ENCODE assay signal across 13 cellular contexts in genomic region chr10:95414844-95415545, GRCh38.
DNase-seq lines count a peak whose midpoint lies in the region; ATAC-seq and TF ChIP-seq lines count a peak whose summit lies in the region.
"Had no signal": no experiment of that assay in that cellular context is flagged by ENCODE, and none has a peak within 500 bp of the region (broad histone marks: within the 10 kb centered on the region; RNA-seq: fewer than 3 reads in every experiment).

No MANE protein-coding gene starts in this region.

- 61 to 73% (median 63%) methylated on average over 13 of the region's 13 CpGs for WGBS in adipose tissue, 3 donors
- WGBS in gastroesophageal sphincter (ENCODE audit: low coverage in 1 of 2), 2 donors, result 17 to 38% methylated on average over 9 to 13 of the region's 13 CpGs

- H3K4me3 Mint-ChIP-seq in nephron, result no peak overlapping the region
- H3K4me3 Mint-ChIP-seq: natural killer cell treated with Interleukin-12 subunit alpha and Interleukin-12 subunit beta and Interleukin-15 and Interleukin-18, amount 100 ng/mL, for 72 hours had no signal

- H3K9me3 ChIP-seq in gastroesophageal sphincter, result no peaks in the 10 kb centered on the region
- H3K9me3 ChIP-seq: adrenal gland, upper lobe of left lung had no signal

- peak overlapping the region; percentile 7 to 48 (median 45) for H3K27ac Mint-ChIP-seq in nephron
- H3K27ac Mint-ChIP-seq: natural killer cell treated with Interleukin-12 subunit alpha and Interleukin-12 subunit beta and Interleukin-15 and Interleukin-18, amount 100 ng/mL, for 72 hours had no signal

- H3K36me3 ChIP-seq in gastroesophageal sphincter, result peaks cover 0 to 45% of the 10 kb centered on the region in 2 donors
- H3K36me3 ChIP-seq: adrenal gland had no signal

- peak; percentile 79 for DNase-seq in superior temporal gyrus (ENCODE audit: extremely low spot score)
- DNase-seq in activated naive CD4-positive, alpha-beta T cell treated with anti-CD3 and anti-CD28 coated beads, Interleukin-2, amount 50 U/mL, for 16 hours, result no peak
- no peak for DNase-seq in NOMO-1 (lab: John Stamatoyannopoulos, UW; ENCODE audit: unreplicated experiment in 2 of 2)
- DNase-seq: activated CD4-positive, CD25-positive, alpha-beta regulatory T cell; adrenal gland; foreskin keratinocyte had no signal

- peaks cover 24% of the 10 kb centered on the region for H3K4me1 Mint-ChIP-seq in nephron

- peaks cover 6% of the 10 kb centered on the region for H3K36me3 Mint-ChIP-seq in nephron (ENCODE audit: low read depth)
- H3K36me3 Mint-ChIP-seq: natural killer cell treated with Interleukin-12 subunit alpha and Interleukin-12 subunit beta and Interleukin-15 and Interleukin-18, amount 100 ng/mL, for 72 hours had no signal

- TF ChIP-seq POLR2A in gastroesophageal sphincter (IDR thresholded peaks at IDR 0.05), result no peak

- H3K9me3 Mint-ChIP-seq in nephron, result no peaks in the 10 kb centered on the region
- H3K9me3 Mint-ChIP-seq: natural killer cell treated with Interleukin-12 subunit alpha and Interleukin-12 subunit beta and Interleukin-15 and Interleukin-18, amount 100 ng/mL, for 72 hours had no signal

- H3K4me1 ChIP-seq in gastroesophageal sphincter, result peaks cover 26 to 100% (median 45%) of the 10 kb centered on the region in 3 donors
- H3K4me1 ChIP-seq: foreskin keratinocyte, upper lobe of left lung had no signal

- TF ChIP-seq EP300 in gastroesophageal sphincter (IDR thresholded peaks at IDR 0.05), result no peak

- H3K27ac ChIP-seq in adipose tissue (ENCODE audit: low read depth, low read length) (peak overlapping the region; percentile 33), gastroesophageal sphincter (peak overlapping the region; percentile 73 to 97 (median 88))
- H3K27ac ChIP-seq: foreskin keratinocyte had no signal

- TF ChIP-seq CTCF in gastroesophageal sphincter (IDR thresholded peaks at IDR 0.05) (no peak), nephron (IDR thresholded peaks at IDR 0.05; ENCODE audit: unreplicated experiment in 3 of 3) (no peak)

- peak; percentile 32 for ATAC-seq in gastroesophageal sphincter
- no peak for ATAC-seq in HG03196 (IDR thresholded peaks at IDR 0.05; ENCODE audit: unreplicated experiment)
- no peak for ATAC-seq in HG03521 (IDR thresholded peaks at IDR 0.05; ENCODE audit: unreplicated experiment)
- ATAC-seq: foreskin keratinocyte; natural killer cell treated with Interleukin-12 subunit alpha and Interleukin-12 subunit beta and Interleukin-15 and Interleukin-18, amount 100 ng/mL, for 72 hours had no signal

- H3K4me3 ChIP-seq in gastroesophageal sphincter, result peak overlapping the region in 1 of 2 donors; percentile 38
- H3K4me3 ChIP-seq: adrenal gland, upper lobe of left lung had no signal

- no peaks in the 10 kb centered on the region for H3K27me3 Mint-ChIP-seq in nephron (ENCODE audit: low read depth)

- H3K27me3 ChIP-seq in gastroesophageal sphincter, result no peaks in the 10 kb centered on the region
- H3K27me3 ChIP-seq: adrenal gland, upper lobe of left lung had no signal
